ENCODE assay signal across 26 cellular contexts in the genomic region with DNA sequence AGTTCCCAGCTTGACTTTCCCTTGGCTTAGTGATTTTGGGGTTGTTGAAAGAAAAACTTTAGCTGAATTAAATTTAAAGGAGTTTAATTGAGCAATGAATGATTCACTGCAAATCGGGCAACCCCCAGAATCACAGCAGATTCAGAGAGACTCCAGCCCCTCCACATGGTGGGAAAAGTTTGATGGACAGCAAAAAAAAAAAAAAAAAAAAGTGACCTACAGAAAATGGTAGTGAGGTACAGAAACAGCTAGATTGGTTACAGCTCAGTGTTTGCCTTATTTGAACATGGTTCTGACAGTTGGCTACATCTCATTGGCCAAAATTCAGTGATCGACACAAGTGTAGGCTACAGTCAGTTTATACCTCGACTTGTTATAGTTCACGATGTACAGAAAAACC. TPM values are rescaled to one million over a fixed set of nuclear protein-coding genes. Genes with fewer than 3 reads are reported as not detected.
DNase-seq lines count a peak whose midpoint lies in the region; ATAC-seq and TF ChIP-seq lines count a peak whose summit lies in the region.
"Had no signal": no experiment of that assay in that cellular context is flagged by ENCODE, and none has a peak within 500 bp of the region (broad histone marks: within the 10 kb centered on the region; RNA-seq: fewer than 3 reads in every experiment).

No MANE protein-coding gene starts in this region.

- H4K20me1 ChIP-seq in DND-41 (ENCODE audit: insufficient read depth, low read length) (no peaks in the 10 kb centered on the region), GM23248 (ENCODE audit: insufficient read depth) (no peaks in the 10 kb centered on the region)

- H3K27me3 ChIP-seq in DND-41 (ENCODE audit: insufficient read depth, low read length, poor library complexity), result no peaks in the 10 kb centered on the region
- no peaks in the 10 kb centered on the region for H3K27me3 ChIP-seq in neutrophil
- no peaks in the 10 kb centered on the region for H3K27me3 ChIP-seq in GM23248 (replicated peaks; ENCODE audit: insufficient read depth)
- H3K27me3 ChIP-seq: ascending aorta had no signal

- H3K27ac ChIP-seq in DND-41 (ENCODE audit: low read length), result peak overlapping the region; percentile 93
- H3K27ac ChIP-seq in KOPT-K1 (ENCODE audit: low read depth, low read length, poor library complexity, severe bottlenecking), result peak overlapping the region; percentile 95
- peak overlapping the region; percentile 97 for H3K27ac ChIP-seq in neutrophil
- no peak overlapping the region for H3K27ac ChIP-seq in GM23248
- H3K27ac ChIP-seq: WERI-Rb-1 had no signal

- H3K9ac ChIP-seq in DND-41 (ENCODE audit: low read depth, low read length) (no peak overlapping the region; the same call in 1 of the 2 replicates), GM23248 (no peak overlapping the region)

- H2AFZ ChIP-seq in DND-41 (ENCODE audit: low read depth, low read length) (no peak overlapping the region), GM23248 (no peak overlapping the region)

- no peaks in the 10 kb centered on the region for H3K27me3 Mint-ChIP-seq in central memory CD8-positive, alpha-beta T cell
- H3K27me3 Mint-ChIP-seq in osteocyte (ENCODE audit: unreplicated experiment), result peaks cover 19% of the 10 kb centered on the region
- H3K27me3 Mint-ChIP-seq: activated CD4-positive, alpha-beta T cell treated with anti-CD3 and anti-CD28 coated beads, Interleukin-2, amount 10 ng/mL, durations not matched to agents 7 days and 5 days; activated naive CD8-positive, alpha-beta T cell; activated T-helper 17 cell treated with anti-CD3 and anti-CD28 coated beads, Interleukin-2, amount 50 U/mL, for 72 hours; CD4-positive, alpha-beta memory T cell; dendritic cell treated with granulocyte-macrophage colony-stimulating factor and Interleukin-4, amounts not matched to agents 40 ng/mL and 50 ng/mL, for 4 days had no signal

- H3K79me2 ChIP-seq in DND-41 (ENCODE audit: insufficient read depth, low read length) (no peaks in the 10 kb centered on the region), GM23248 (ENCODE audit: insufficient read depth) (no peaks in the 10 kb centered on the region)

- H3K36me3 ChIP-seq in DND-41 (ENCODE audit: insufficient read depth, low read length) (no peaks in the 10 kb centered on the region), KOPT-K1 (ENCODE audit: insufficient read depth, low read length) (no peaks in the 10 kb centered on the region), neutrophil (no peaks in the 10 kb centered on the region), GM23248 (ENCODE audit: low read depth) (no peaks in the 10 kb centered on the region)
- H3K36me3 ChIP-seq: ascending aorta, WERI-Rb-1 had no signal

- H3K4me2 ChIP-seq in DND-41 (ENCODE audit: insufficient read depth, low read length) (no peak overlapping the region), GM23248 (ENCODE audit: unreplicated experiment) (no peak overlapping the region)

- H3F3A ChIP-seq in GM23248 (ENCODE audit: insufficient read depth), result 0 out of 2 replicates have a peak, but pooled peaks cover 3% of the 10 kb centered on the region

- H3K27ac Mint-ChIP-seq in central memory CD8-positive, alpha-beta T cell (ENCODE audit: low read depth), result peak overlapping the region; percentile 80
- H3K27ac Mint-ChIP-seq in osteocyte (ENCODE audit: unreplicated experiment), result no peak overlapping the region
- H3K27ac Mint-ChIP-seq: activated T-helper 17 cell treated with anti-CD3 and anti-CD28 coated beads, Interleukin-2, amount 50 U/mL, for 72 hours; HFFc6 had no signal

- DNase-seq in DND-41 (no peak), GM23248 (no peak), osteocyte (ENCODE audit: extremely low spot score, unreplicated experiment) (no peak)
- no peak for DNase-seq in central memory CD8-positive, alpha-beta T cell (ENCODE audit: low spot score in 2 of 2)
- DNase-seq: activated CD4-positive, alpha-beta T cell treated with anti-CD3 and anti-CD28 coated beads, Interleukin-2, amount 10 ng/mL, durations not matched to agents 7 days and 5 days; CD4-positive, alpha-beta memory T cell; DMS 273 treated with DMSO at 0.1 percent for 48 hours; HFFc6; kidney glomerular epithelial cell; mammary epithelial cell; NCI-H1048; NCI-H187; NCI-H526; OCI-M1; stimulated activated CD4-positive, alpha-beta T cell treated with anti-CD3 and anti-CD28 coated beads, Interleukin-2, amount 100 ng/mL, for 24 hours; T-helper 9 cell; WERI-Rb-1 had no signal

- in situ Hi-C loops in GM23248 (cut with MboI), result no loop called here

- no peaks in the 10 kb centered on the region for H3K9me3 Mint-ChIP-seq in central memory CD8-positive, alpha-beta T cell
- peaks cover 12% of the 10 kb centered on the region for H3K9me3 Mint-ChIP-seq in osteocyte (ENCODE audit: unreplicated experiment)
- H3K9me3 Mint-ChIP-seq: activated T-helper 17 cell treated with anti-CD3 and anti-CD28 coated beads, Interleukin-2, amount 50 U/mL, for 72 hours had no signal

- no peak overlapping the region for H3K4me3 Mint-ChIP-seq in central memory CD8-positive, alpha-beta T cell
- H3K4me3 Mint-ChIP-seq in osteocyte (ENCODE audit: unreplicated experiment), result no peak overlapping the region
- H3K4me3 Mint-ChIP-seq: HFFc6 had no signal

- no peak for TF ChIP-seq POLR2A in GM18505 (IDR thresholded peaks at IDR 0.05; ENCODE audit: borderline replicate concordance, extremely low read depth, insufficient read depth, insufficient read length)

- peaks cover 51% of the 10 kb centered on the region for H3K4me1 ChIP-seq in DND-41 (ENCODE audit: insufficient read depth, low read length)
- peaks cover 62 to 77% of the 10 kb centered on the region in 2 experiments for H3K4me1 ChIP-seq in neutrophil (ENCODE audit: control insufficient read depth in 1 of 2, insufficient read depth in 1 of 2, low read depth in 1 of 2, low read length in 1 of 2)
- peaks cover 4% of the 10 kb centered on the region for H3K4me1 ChIP-seq in GM23248 (ENCODE audit: insufficient read depth)
- H3K4me1 ChIP-seq: ascending aorta had no signal

- H3K36me3 Mint-ChIP-seq in central memory CD8-positive, alpha-beta T cell (ENCODE audit: insufficient read depth), result peaks cover 3% of the 10 kb centered on the region
- no peaks in the 10 kb centered on the region for H3K36me3 Mint-ChIP-seq in osteocyte (ENCODE audit: unreplicated experiment)

- H3K4me1 Mint-ChIP-seq in central memory CD8-positive, alpha-beta T cell, result peaks cover 78% of the 10 kb centered on the region
- H3K4me1 Mint-ChIP-seq in osteocyte (ENCODE audit: unreplicated experiment), result peaks cover 2% of the 10 kb centered on the region

- TF ChIP-seq CTCF in DND-41 (IDR thresholded peaks at IDR 0.05; ENCODE audit: borderline replicate concordance, extremely low read depth, low read length, poor library complexity, severe bottlenecking) (no peak), neutrophil (IDR thresholded peaks at IDR 0.05) (no peak), osteocyte (IDR thresholded peaks at IDR 0.05) (no peak)

- H3K9me2 ChIP-seq in GM23248 (ENCODE audit: insufficient read depth), result no peaks in the 10 kb centered on the region

- H3K9me3 ChIP-seq in DND-41 (ENCODE audit: insufficient read depth, low read length, severe bottlenecking) (no peaks in the 10 kb centered on the region), KOPT-K1 (ENCODE audit: insufficient read depth, low read length, poor library complexity, severe bottlenecking) (no peaks in the 10 kb centered on the region), neutrophil (no peaks in the 10 kb centered on the region), GM23248 (ENCODE audit: low read depth) (no peaks in the 10 kb centered on the region)

- H3K4me3 ChIP-seq in DND-41 (ENCODE audit: low read depth in 1 of 2, low read length in 2 of 2) (no peak overlapping the region), neutrophil (ENCODE audit: low read depth in 1 of 2, low read length in 1 of 2) (peak overlapping the region in 1 of 2 experiments; percentile 39), GM23248 (no peak overlapping the region)
- H3K4me3 ChIP-seq: ascending aorta, skin epidermis had no signal

- ATAC-seq in DND-41 (ENCODE audit: insufficient read depth, low read depth) (no peak), HG03457 (IDR thresholded peaks at IDR 0.05; ENCODE audit: unreplicated experiment) (no peak), GM18505 (IDR thresholded peaks at IDR 0.05; ENCODE audit: unreplicated experiment) (no peak)
- ATAC-seq in central memory CD8-positive, alpha-beta T cell (replicated peaks; ENCODE audit: extremely low read depth, poor library complexity, severe bottlenecking), result no peak
- ATAC-seq: activated T-helper 17 cell treated with anti-CD3 and anti-CD28 coated beads, Interleukin-2, amount 50 U/mL, for 72 hours had no signal

- 73 to 75% methylated on average over 4 of the region's 4 CpGs for WGBS in GM23248 (ENCODE audit: low coverage in 1 of 2, low lambda C conversion rate in 2 of 2, missing lambda C conversion rate in 2 of 2), 2 experiments

RNA-seq across cellular contexts. Expression of gene IFNAR2, which starts 12.6 kb away (rescaled TPM):
- total RNA-seq in GM23248 (2014; rRNA removed; shearing (Covaris generic)), result 4.0 and 4.3 TPM in 2 replicates
- 19.1 and 21.8 TPM in 2 replicates for polyA plus RNA-seq in GM23248 (2016; fragmentation: Nextera tagmentation; extraction: Ambion mirVana)
- total RNA-seq in osteocyte, result 15.9 and 17.9 TPM in 2 replicates

RNA-seq across cellular contexts. Expression of gene IL10RB, which starts 49.0 kb away (rescaled TPM):
- total RNA-seq in GM23248 (2014; rRNA removed; shearing (Covaris generic)), result 49.3 and 50.6 TPM in 2 replicates
- 52.4 and 56.8 TPM in 2 replicates for polyA plus RNA-seq in GM23248 (2016; fragmentation: Nextera tagmentation; extraction: Ambion mirVana)
- total RNA-seq in osteocyte, result 21.1 and 21.7 TPM in 2 replicates
